In genomic region chr17:39563476-39563875, GRCh38 we compare ENCODE assay signal across 1 cellular context.
TF ChIP-seq lines count a peak whose summit lies in the region.

No MANE protein-coding gene starts in this region.

TF ChIP-seq in SK-N-SH treated with all-trans-retinoic acid at 6 μM for 48 hours, 23 proteins besides CTCF, POLR2A, EP300 and RAD21 (continued from another document):
- no peak for TF ChIP-seq ZFP30 (CRISPR knock-in tag; IDR thresholded peaks at IDR 0.05)
- no peak for TF ChIP-seq RARB (CRISPR knock-in tag; IDR thresholded peaks at IDR 0.05)
- no peak for TF ChIP-seq ZFP3 (CRISPR knock-in tag; IDR thresholded peaks at IDR 0.05)
- no peak for TF ChIP-seq ESRRG (CRISPR knock-in tag; IDR thresholded peaks at IDR 0.05)
TF ChIP-seq in SK-N-SH treated with all-trans-retinoic acid at 6 μM for 48 hours: peak in this region for 0.
